ENCODE assay signal across 10 cellular contexts in the genomic region with DNA sequence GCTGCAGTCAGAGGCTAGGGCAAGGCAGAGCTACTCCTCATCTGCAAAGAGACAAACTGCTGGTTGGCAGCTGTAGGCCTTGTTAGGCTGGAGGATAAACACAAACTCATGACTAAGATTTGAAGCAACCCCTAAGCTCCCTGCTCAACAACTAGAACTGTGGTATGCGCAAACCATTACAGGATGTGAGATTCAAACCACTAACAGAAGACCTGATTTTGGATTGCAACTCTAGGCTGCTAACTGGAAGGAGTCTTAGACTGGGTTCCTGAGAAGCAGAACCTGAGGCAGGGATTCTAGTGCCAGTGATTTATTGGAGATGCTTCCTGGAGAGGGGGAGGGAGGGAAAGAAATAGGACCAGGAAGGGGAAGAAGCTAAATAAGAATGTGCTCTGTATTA. TPM values are rescaled to one million over a fixed set of nuclear protein-coding genes. Genes with fewer than 3 reads are reported as not detected.
DNase-seq lines count a peak whose midpoint lies in the region; ATAC-seq, FAIRE-seq and TF ChIP-seq lines count a peak whose summit lies in the region.
"Had no signal": no experiment of that assay in that cellular context is flagged by ENCODE, and none has a peak within 500 bp of the region (broad histone marks: within the 10 kb centered on the region; RNA-seq: fewer than 3 reads in every experiment).

No MANE protein-coding gene starts in this region.

- TF ChIP-seq RAD21 in GM12878 (IDR thresholded peaks at IDR 0.05; ENCODE audit: insufficient read depth, low read depth, low read length), result no peak

- in situ Hi-C loops in GM12878 (cut with MboI), result no loop called here

- H3K4me1 ChIP-seq in CD8-positive, alpha-beta memory T cell (ENCODE audit: insufficient read depth, low read length), result peaks cover 34% of the 10 kb centered on the region
- H3K4me1 ChIP-seq in GM12878 (ENCODE audit: control insufficient read depth, insufficient read depth, low read length) (peaks cover 6% of the 10 kb centered on the region), heart right ventricle (no peaks in the 10 kb centered on the region), sigmoid colon (peaks cover 0 to 7% (median 2%) of the 10 kb centered on the region in 4 donors)

- H3K27me3 ChIP-seq in CD8-positive, alpha-beta memory T cell (ENCODE audit: insufficient read depth, low read length, poor library complexity, severe bottlenecking), result no peaks in the 10 kb centered on the region
- H3K27me3 ChIP-seq in GM12878 (replicated peaks in 1 of 2; ENCODE audit: control insufficient read depth in 2 of 2, insufficient read depth in 2 of 2, low read length in 1 of 2) (no peaks in the 10 kb centered on the region), heart right ventricle (no peaks in the 10 kb centered on the region), sigmoid colon (no peaks in the 10 kb centered on the region)

- no peak overlapping the region for H3K4me3 ChIP-seq in CD8-positive, alpha-beta memory T cell (ENCODE audit: low read length)
- H3K4me3 ChIP-seq in GM12878, result no peak overlapping the region
- H3K4me3 ChIP-seq in heart right ventricle, result no peak overlapping the region
- H3K4me3 ChIP-seq in sigmoid colon, result no peak overlapping the region

- RAD21 ChIA-PET in GM12878 (lab: Charles Lee; ENCODE audit: unreplicated experiment), result interaction anchor here (1.1 kb wide), 1 partner anchor 12 kb away, joined by 3 read pairs; no protein-coding TSS in a partner anchor

- ATAC-seq in GM19395 (IDR thresholded peaks at IDR 0.05; ENCODE audit: unreplicated experiment) (peak; percentile 96), HG03159 (IDR thresholded peaks at IDR 0.05; ENCODE audit: unreplicated experiment) (peak; percentile 84), GM12878 (peak; percentile 93), heart right ventricle (no peak)

- no peaks in the 10 kb centered on the region for H3K36me3 ChIP-seq in CD8-positive, alpha-beta memory T cell (ENCODE audit: insufficient read depth, low read length)
- H3K36me3 ChIP-seq in GM12878 (ENCODE audit: control insufficient read depth in 2 of 2, insufficient read depth in 2 of 2, low read length in 1 of 2) (no peaks in the 10 kb centered on the region), heart right ventricle (no peaks in the 10 kb centered on the region), sigmoid colon (no peaks in the 10 kb centered on the region)

- H3K79me2 ChIP-seq in GM12878 (ENCODE audit: control insufficient read depth, insufficient read depth, low read length), result no peaks in the 10 kb centered on the region

- peak overlapping the region in 7 of 8 donors; percentile 12 to 86 (median 54) for H3K27ac Mint-ChIP-seq in CD8-positive, alpha-beta memory T cell

- WGBS in GM12878 (ENCODE audit: insufficient coverage, insufficient replicate concordance, low lambda C conversion rate, missing lambda C conversion rate), result 4% methylated on average over 1 of the region's 1 CpG
- 79 to 94% methylated on average over 1 of the region's 1 CpG for WGBS in heart right ventricle, 2 donors
- WGBS in sigmoid colon, 2 donors, result 56 to 86% methylated on average over 1 of the region's 1 CpG

- DNase-seq in CD8-positive, alpha-beta memory T cell, result peak in 1 of 5 donors; percentile 46
- DNase-seq in GM12878 (ENCODE audit: low read depth, low spot score), result no peak
- no peak for DNase-seq in heart right ventricle
- no peak for DNase-seq in T1000 (lab: John Stamatoyannopoulos, UW)
- no peak for DNase-seq in sigmoid colon
- no peak for DNase-seq in NCI-H1436 (lab: John Stamatoyannopoulos, UW)
- DNase-seq: stimulated activated CD4-positive, alpha-beta T cell treated with anti-CD3 and anti-CD28 coated beads, Interleukin-15, amount 100 ng/mL, for 24 hours had no signal

- SMC1A ChIA-PET in GM12878 (lab: Charles Lee; ENCODE audit: uncharacterized antibody, unreplicated experiment), result interaction anchor here (0.9 to 1.4 kb wide), 4 partner anchors 15 to 96 kb away, joined by 3 to 5 read pairs (median 4); no protein-coding TSS in a partner anchor

- H4K20me1 ChIP-seq in GM12878 (ENCODE audit: control insufficient read depth, insufficient read depth), result no peaks in the 10 kb centered on the region

- no peak overlapping the region for H2AFZ ChIP-seq in GM12878 (ENCODE audit: control insufficient read depth, low read depth, low read length)

- peaks cover 0 to 2% (median 0%) of the 10 kb centered on the region in 3 donors for H3K36me3 Mint-ChIP-seq in CD8-positive, alpha-beta memory T cell

- H3K4me2 ChIP-seq in GM12878 (ENCODE audit: control insufficient read depth, insufficient read depth), result no peak overlapping the region

- no peaks in the 10 kb centered on the region for H3K9me3 ChIP-seq in CD8-positive, alpha-beta memory T cell (ENCODE audit: low read length)
- H3K9me3 ChIP-seq in GM12878 (replicated peaks; ENCODE audit: control insufficient read depth, insufficient read depth, low read length) (no peaks in the 10 kb centered on the region), heart right ventricle (no peaks in the 10 kb centered on the region), sigmoid colon (no peaks in the 10 kb centered on the region)

- TF ChIP-seq POLR2A in GM12878 (IDR thresholded peaks at IDR 0.05; ENCODE audit: low read depth, low read length) (no peak), sigmoid colon (IDR thresholded peaks at IDR 0.05) (no peak)

- no peaks in the 10 kb centered on the region for H3K9me3 Mint-ChIP-seq in CD8-positive, alpha-beta memory T cell

- peaks cover 53 to 70% (median 68%) of the 10 kb centered on the region in 3 donors for H3K4me1 Mint-ChIP-seq in CD8-positive, alpha-beta memory T cell

- FAIRE-seq in GM12878 (lab: Jason Lieb, UNC), result peak; percentile 52
- FAIRE-seq: islet of Langerhans had no signal

- no peak overlapping the region for H3K9ac ChIP-seq in GM12878 (ENCODE audit: control insufficient read depth, insufficient read depth, low read length)

- no peak overlapping the region for H3K27ac ChIP-seq in CD8-positive, alpha-beta memory T cell (ENCODE audit: low read depth, low read length)
- H3K27ac ChIP-seq in GM12878 (ENCODE audit: control insufficient read depth, insufficient read depth) (no peak overlapping the region), heart right ventricle (no peak overlapping the region), sigmoid colon (no peak overlapping the region)

- H3K4me3 Mint-ChIP-seq in CD8-positive, alpha-beta memory T cell, result peak overlapping the region in 6 of 7 donors; percentile 53 to 73 (median 69)

- TF ChIP-seq EP300 in GM12878 (IDR thresholded peaks at IDR 0.05; ENCODE audit: borderline replicate concordance in 1 of 2, control insufficient read depth in 1 of 2, low read depth in 2 of 2, low read length in 2 of 2) (no peak), sigmoid colon (IDR thresholded peaks at IDR 0.05) (no peak)

- BruUV-seq in GM12878 (replicated peaks; lab: Mats Ljungman, UMichigan), result no TSS peak

- POLR2A ChIA-PET in CD8-positive, alpha-beta memory T cell (lab: Charles Lee), result no interaction called here
- POLR2A ChIA-PET in GM12878 (lab: Charles Lee), result interaction anchor here (0.6 kb wide), 1 partner anchor 10 kb away, joined by 3 read pairs; no protein-coding TSS in a partner anchor

- H3K27me3 Mint-ChIP-seq in CD8-positive, alpha-beta memory T cell, result no peaks in the 10 kb centered on the region

- CTCF ChIA-PET in CD8-positive, alpha-beta memory T cell (lab: Charles Lee), result interaction anchor here (1.0 to 1.2 kb wide), 2 partner anchors 10 to 100 kb away, joined by 4 to 7 read pairs; no protein-coding TSS in a partner anchor
- CTCF ChIA-PET in GM12878 (lab: Yijun Ruan, JAX), result interaction anchor here (0.9 to 1.5 kb wide), 4 partner anchors 11 to 101 kb away, joined by 3 to 5 read pairs (median 3); no protein-coding TSS in a partner anchor

- TF ChIP-seq CTCF in GM12878 (IDR thresholded peaks at IDR 0.05 in 2 of 3, conservative IDR thresholded peaks at IDR 0.05 in 1 of 3; ENCODE audit: control insufficient read depth in 2 of 3, extremely low read depth in 1 of 3, insufficient read depth in 1 of 3, low read depth in 3 of 3, low read length in 3 of 3) (no peak), heart right ventricle (IDR thresholded peaks at IDR 0.05) (no peak), sigmoid colon (IDR thresholded peaks at IDR 0.05) (no peak)

- intact Hi-C loops in GM12878 (cut with micrococcal nuclease; ENCODE audit: unreplicated experiment), result no loop called here
- intact Hi-C loops in heart right ventricle (cut with DNase I), result no loop called here
- intact Hi-C loops in sigmoid colon (cut with DNase I), result no loop called here

TF ChIP-seq in GM12878, 131 proteins besides CTCF, POLR2A, EP300 and RAD21:
- TF ChIP-seq CBX3 (IDR thresholded peaks at IDR 0.05; ENCODE audit: borderline replicate concordance, low read depth), result no peak
- peak; percentile 82 for TF ChIP-seq RUNX3 (IDR thresholded peaks at IDR 0.05; ENCODE audit: low read length)
- no peak for TF ChIP-seq BACH1 (IDR thresholded peaks at IDR 0.05; ENCODE audit: borderline replicate concordance)
- no peak for TF ChIP-seq ESRRA (IDR thresholded peaks at IDR 0.05; ENCODE audit: low read length)
- TF ChIP-seq GATAD2B (conservative IDR thresholded peaks at IDR 0.05; ENCODE audit: low read depth), result no peak
- 0 out of 2 replicates have a peak, but pooled peaks have one; percentile 23 for TF ChIP-seq JUNB (IDR thresholded peaks at IDR 0.05)
- TF ChIP-seq FOXK2 (IDR thresholded peaks at IDR 0.05), result no peak

RNA-seq across cellular contexts. Expression of a gene that starts 22.5 kb away (rescaled TPM):
- total RNA-seq in CD8-positive, alpha-beta memory T cell, result 100 to 1,000 TPM; 113 TPM
- 10.0 TPM for polyA plus RNA-seq in CD8-positive, alpha-beta memory T cell
- total RNA-seq in GM12878 (2013; cell fraction: nucleolus; rRNA removed), result 0.23 TPM in 1 of 2 replicates, not detected in the other
- total RNA-seq in GM12878 (2014; rRNA removed) (12.4 and 13.0 TPM in 2 replicates), GM12878 (2014; rRNA removed; fragmentation: Illumina TruSeq; extraction: Trizol) (10.5 and 10.6 TPM in 2 replicates), GM12878 (2021) (7.9 and 8.6 TPM in 2 replicates), heart right ventricle (1 to 10 TPM in 1 of 10 donors, under 1 TPM in 5, not detected in 4; 0.11 to 1.2 (median 0.12) TPM), sigmoid colon (under 1 TPM in 1 of 4 donors, not detected in 3; 0.16 TPM)
- polyA plus RNA-seq in GM12878 (2011; ENCODE audit: low read depth), result 0.51 TPM
- polyA plus RNA-seq in GM12878 (2011; rRNA removed) (0.32 and 0.41 TPM in 2 replicates), GM12878 (2014; fragmentation: Illumina TruSeq; extraction: Trizol) (8.5 TPM in 2 replicates), GM12878 (2014; fragmentation: Nextera tagmentation; extraction: Ambion mirVana) (1 to 10 TPM; 1.0 to 2.9 TPM), GM12878 (2014; rRNA removed) (6.4 and 7.2 TPM in 2 replicates), GM12878 (2016; fragmentation: Nextera tagmentation; extraction: Ambion mirVana) (1 to 10 TPM; 3.1 to 3.3 TPM), heart right ventricle (under 1 TPM in 1 of 2 donors, not detected in 1; 0.01 TPM), sigmoid colon (1 to 10 TPM in 1 of 3 donors, not detected in 2; 3.1 TPM)
- 0.32 and 0.37 TPM in 2 replicates for polyA plus RNA-seq in GM12878 (2011; cell fraction: cytosol; rRNA removed)
- polyA plus RNA-seq in GM12878 (2011; cell fraction: nucleus; rRNA removed), result 0.16 and 0.23 TPM in 2 replicates
- 0.41 and 0.62 TPM in 2 replicates for polyA plus RNA-seq in GM12878 (2012)
- polyA minus RNA-seq in GM12878 (2011; rRNA and poly(A)+ RNA removed), result 0.77 and 1.0 TPM in 2 replicates
- polyA minus RNA-seq in GM12878 (2011; cell fraction: cytosol; rRNA and poly(A)+ RNA removed), result 0.40 TPM in 1 of 2 replicates, not detected in the other
- 0.12 and 0.48 TPM in 2 replicates for polyA minus RNA-seq in GM12878 (2011; cell fraction: nucleus; rRNA and poly(A)+ RNA removed)

Comparison
In these comparisons a context has a peak if more than half of its experiments do, and no peak if none do; other contexts are left out.
1. ATAC-seq: peak in GM19395 (single experiment), HG03159 (single experiment) and GM12878 (single experiment); none in heart right ventricle (0 of 8).
2. RNA of a gene that starts 22.5 kb away (total RNA-seq): 113 TPM in CD8-positive, alpha-beta memory T cell; 0.23 to 13.0 TPM in GM12878, 0.11 to 1.2 TPM in heart right ventricle and 0.16 TPM in sigmoid colon; every median in the first group is over 4 times any median in the second.